1 cellular context compared by ENCODE assay signal in the genomic region with DNA sequence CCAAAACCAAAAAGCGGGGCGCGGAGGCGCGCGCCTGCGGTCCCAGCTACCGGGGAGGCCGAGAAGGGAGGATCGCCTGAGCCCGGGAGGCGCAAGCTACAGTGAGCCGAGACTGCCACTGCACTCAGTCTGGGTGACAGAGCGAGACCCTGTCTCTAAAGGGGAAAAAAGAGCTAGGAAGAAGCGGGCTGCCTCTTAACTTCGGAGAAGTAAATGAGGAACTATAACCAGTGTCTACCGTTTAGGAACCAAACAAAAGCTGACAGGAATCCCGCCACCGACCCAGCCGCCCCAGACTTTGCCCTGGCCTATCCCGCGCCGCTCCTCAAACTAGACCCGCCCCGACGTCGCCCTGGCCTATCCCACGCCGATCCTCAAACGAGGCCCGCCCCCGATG.
TF ChIP-seq lines count a peak whose summit lies in the region.

No MANE protein-coding gene starts in this region.

TF ChIP-seq in H1, 55 proteins besides CTCF, POLR2A, EP300 and RAD21:
- TF ChIP-seq, protein P1, sequence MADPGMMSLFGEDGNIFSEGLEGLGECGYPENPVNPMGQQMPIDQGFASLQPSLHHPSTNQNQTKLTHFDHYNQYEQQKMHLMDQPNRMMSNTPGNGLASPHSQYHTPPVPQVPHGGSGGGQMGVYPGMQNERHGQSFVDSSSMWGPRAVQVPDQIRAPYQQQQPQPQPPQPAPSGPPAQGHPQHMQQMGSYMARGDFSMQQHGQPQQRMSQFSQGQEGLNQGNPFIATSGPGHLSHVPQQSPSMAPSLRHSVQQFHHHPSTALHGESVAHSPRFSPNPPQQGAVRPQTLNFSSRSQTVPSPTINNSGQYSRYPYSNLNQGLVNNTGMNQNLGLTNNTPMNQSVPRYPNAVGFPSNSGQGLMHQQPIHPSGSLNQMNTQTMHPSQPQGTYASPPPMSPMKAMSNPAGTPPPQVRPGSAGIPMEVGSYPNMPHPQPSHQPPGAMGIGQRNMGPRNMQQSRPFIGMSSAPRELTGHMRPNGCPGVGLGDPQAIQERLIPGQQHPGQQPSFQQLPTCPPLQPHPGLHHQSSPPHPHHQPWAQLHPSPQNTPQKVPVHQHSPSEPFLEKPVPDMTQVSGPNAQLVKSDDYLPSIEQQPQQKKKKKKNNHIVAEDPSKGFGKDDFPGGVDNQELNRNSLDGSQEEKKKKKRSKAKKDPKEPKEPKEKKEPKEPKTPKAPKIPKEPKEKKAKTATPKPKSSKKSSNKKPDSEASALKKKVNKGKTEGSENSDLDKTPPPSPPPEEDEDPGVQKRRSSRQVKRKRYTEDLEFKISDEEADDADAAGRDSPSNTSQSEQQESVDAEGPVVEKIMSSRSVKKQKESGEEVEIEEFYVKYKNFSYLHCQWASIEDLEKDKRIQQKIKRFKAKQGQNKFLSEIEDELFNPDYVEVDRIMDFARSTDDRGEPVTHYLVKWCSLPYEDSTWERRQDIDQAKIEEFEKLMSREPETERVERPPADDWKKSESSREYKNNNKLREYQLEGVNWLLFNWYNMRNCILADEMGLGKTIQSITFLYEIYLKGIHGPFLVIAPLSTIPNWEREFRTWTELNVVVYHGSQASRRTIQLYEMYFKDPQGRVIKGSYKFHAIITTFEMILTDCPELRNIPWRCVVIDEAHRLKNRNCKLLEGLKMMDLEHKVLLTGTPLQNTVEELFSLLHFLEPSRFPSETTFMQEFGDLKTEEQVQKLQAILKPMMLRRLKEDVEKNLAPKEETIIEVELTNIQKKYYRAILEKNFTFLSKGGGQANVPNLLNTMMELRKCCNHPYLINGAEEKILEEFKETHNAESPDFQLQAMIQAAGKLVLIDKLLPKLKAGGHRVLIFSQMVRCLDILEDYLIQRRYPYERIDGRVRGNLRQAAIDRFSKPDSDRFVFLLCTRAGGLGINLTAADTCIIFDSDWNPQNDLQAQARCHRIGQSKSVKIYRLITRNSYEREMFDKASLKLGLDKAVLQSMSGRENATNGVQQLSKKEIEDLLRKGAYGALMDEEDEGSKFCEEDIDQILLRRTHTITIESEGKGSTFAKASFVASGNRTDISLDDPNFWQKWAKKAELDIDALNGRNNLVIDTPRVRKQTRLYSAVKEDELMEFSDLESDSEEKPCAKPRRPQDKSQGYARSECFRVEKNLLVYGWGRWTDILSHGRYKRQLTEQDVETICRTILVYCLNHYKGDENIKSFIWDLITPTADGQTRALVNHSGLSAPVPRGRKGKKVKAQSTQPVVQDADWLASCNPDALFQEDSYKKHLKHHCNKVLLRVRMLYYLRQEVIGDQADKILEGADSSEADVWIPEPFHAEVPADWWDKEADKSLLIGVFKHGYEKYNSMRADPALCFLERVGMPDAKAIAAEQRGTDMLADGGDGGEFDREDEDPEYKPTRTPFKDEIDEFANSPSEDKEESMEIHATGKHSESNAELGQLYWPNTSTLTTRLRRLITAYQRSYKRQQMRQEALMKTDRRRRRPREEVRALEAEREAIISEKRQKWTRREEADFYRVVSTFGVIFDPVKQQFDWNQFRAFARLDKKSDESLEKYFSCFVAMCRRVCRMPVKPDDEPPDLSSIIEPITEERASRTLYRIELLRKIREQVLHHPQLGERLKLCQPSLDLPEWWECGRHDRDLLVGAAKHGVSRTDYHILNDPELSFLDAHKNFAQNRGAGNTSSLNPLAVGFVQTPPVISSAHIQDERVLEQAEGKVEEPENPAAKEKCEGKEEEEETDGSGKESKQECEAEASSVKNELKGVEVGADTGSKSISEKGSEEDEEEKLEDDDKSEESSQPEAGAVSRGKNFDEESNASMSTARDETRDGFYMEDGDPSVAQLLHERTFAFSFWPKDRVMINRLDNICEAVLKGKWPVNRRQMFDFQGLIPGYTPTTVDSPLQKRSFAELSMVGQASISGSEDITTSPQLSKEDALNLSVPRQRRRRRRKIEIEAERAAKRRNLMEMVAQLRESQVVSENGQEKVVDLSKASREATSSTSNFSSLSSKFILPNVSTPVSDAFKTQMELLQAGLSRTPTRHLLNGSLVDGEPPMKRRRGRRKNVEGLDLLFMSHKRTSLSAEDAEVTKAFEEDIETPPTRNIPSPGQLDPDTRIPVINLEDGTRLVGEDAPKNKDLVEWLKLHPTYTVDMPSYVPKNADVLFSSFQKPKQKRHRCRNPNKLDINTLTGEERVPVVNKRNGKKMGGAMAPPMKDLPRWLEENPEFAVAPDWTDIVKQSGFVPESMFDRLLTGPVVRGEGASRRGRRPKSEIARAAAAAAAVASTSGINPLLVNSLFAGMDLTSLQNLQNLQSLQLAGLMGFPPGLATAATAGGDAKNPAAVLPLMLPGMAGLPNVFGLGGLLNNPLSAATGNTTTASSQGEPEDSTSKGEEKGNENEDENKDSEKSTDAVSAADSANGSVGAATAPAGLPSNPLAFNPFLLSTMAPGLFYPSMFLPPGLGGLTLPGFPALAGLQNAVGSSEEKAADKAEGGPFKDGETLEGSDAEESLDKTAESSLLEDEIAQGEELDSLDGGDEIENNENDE (IDR thresholded peaks at IDR 0.05; ENCODE audit: insufficient replicate concordance, low read length) = no peak
- no peak for TF ChIP-seq GABPA (IDR thresholded peaks at IDR 0.05; ENCODE audit: borderline replicate concordance, insufficient read depth, low read length)
- TF ChIP-seq TAF1 (IDR thresholded peaks at IDR 0.05; ENCODE audit: low read depth, low read length) = peak; percentile 58; the same call in 1 of the 2 replicates
- no peak for TF ChIP-seq POLR2AphosphoS5 (IDR thresholded peaks at IDR 0.05; ENCODE audit: low read depth, low read length)
- no peak for TF ChIP-seq CHD2 (IDR thresholded peaks at IDR 0.05; ENCODE audit: low read length)
